ENCODE assay signal across 10 cellular contexts in the genomic region with DNA sequence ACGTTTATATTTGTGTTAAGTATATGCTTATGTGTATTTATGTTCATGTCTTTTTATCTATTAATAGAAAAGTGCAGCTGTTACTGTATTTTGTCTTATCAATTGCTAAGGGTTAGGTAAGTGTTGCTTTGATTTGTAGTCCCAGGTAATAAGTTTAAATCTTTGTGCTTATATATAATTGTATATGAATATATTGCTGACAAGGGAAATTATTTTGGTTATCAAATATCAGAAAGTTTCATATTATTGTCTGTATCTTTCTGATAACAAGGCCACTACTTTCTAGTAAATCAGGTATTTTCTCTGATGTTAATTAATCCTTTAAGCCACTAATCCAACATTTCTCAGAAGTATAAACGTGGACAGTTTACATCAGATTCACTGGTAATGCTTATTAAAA. TPM values are rescaled to one million over a fixed set of nuclear protein-coding genes. Genes with fewer than 3 reads are reported as not detected.
"Had no signal": no experiment of that assay in that cellular context is flagged by ENCODE, and none has a peak within 500 bp of the region (broad histone marks: within the 10 kb centered on the region; RNA-seq: fewer than 3 reads in every experiment).

No MANE protein-coding gene starts in this region.

- DNase-seq: H9, HCEC 1CT, Karpas-422 had no signal

- H3K27ac ChIP-seq: HL-60, KMS-11 had no signal

- H3K4me3 ChIP-seq: GM23338 had no signal

- ATAC-seq: GM23338 had no signal

- H3K9ac ChIP-seq: KMS-11 had no signal

- H3K4me2 ChIP-seq: GM23338, KMS-11 had no signal

- H2AFZ ChIP-seq: GM23338 had no signal

- FAIRE-seq: H1, H54 had no signal

RNA-seq across cellular contexts. Expression of a gene that starts 21.3 kb away (rescaled TPM):
- total RNA-seq: HT1080 had no signal
- polyA plus RNA-seq: GM23338, IgD-negative memory B cell had no signal
